ENCODE assay signal across 1 cellular context in genomic region chr10:32156031-32156495, GRCh38.
TF ChIP-seq lines count a peak whose summit lies in the region.

No MANE protein-coding gene starts in this region.

TF ChIP-seq in HepG2, 621 proteins besides CTCF, POLR2A, EP300 and RAD21 (continues in another document):
- TF ChIP-seq SYNCRIP (IDR thresholded peaks at IDR 0.05; ENCODE audit: insufficient read depth, low read depth, low read length), result no peak
- TF ChIP-seq ZNF878 (CRISPR knock-in tag; IDR thresholded peaks at IDR 0.05), result no peak; the same call in 1 of the 2 replicates
- TF ChIP-seq ZNF672 (CRISPR knock-in tag; IDR thresholded peaks at IDR 0.05), result no peak
- no peak for TF ChIP-seq NFE2 (CRISPR knock-in tag; IDR thresholded peaks at IDR 0.05)
- TF ChIP-seq TEAD3 (CRISPR knock-in tag; optimal IDR thresholded peaks at IDR 0.05; ENCODE audit: borderline replicate concordance), result peak; percentile 38
- TF ChIP-seq ZNF841 (CRISPR knock-in tag; IDR thresholded peaks at IDR 0.05; ENCODE audit: borderline replicate concordance), result no peak
- no peak for TF ChIP-seq AFF4 (CRISPR knock-in tag; IDR thresholded peaks at IDR 0.05)
- TF ChIP-seq ZNF615 (CRISPR knock-in tag; IDR thresholded peaks at IDR 0.05; ENCODE audit: borderline replicate concordance), result no peak
- no peak for TF ChIP-seq MBD4 (IDR thresholded peaks at IDR 0.05; ENCODE audit: borderline replicate concordance, low read length)
- no peak for TF ChIP-seq EED (CRISPR knock-in tag; IDR thresholded peaks at IDR 0.05)
- TF ChIP-seq IRF1 (CRISPR knock-in tag; IDR thresholded peaks at IDR 0.05; ENCODE audit: low read depth), result no peak
- TF ChIP-seq ZNF7 (CRISPR knock-in tag; IDR thresholded peaks at IDR 0.05), result no peak
- TF ChIP-seq ATF7-NPFF (CRISPR knock-in tag; IDR thresholded peaks at IDR 0.05; ENCODE audit: low read depth), result no peak
- TF ChIP-seq NFKBIZ (CRISPR knock-in tag; IDR thresholded peaks at IDR 0.05), result no peak
- TF ChIP-seq RXRA (CRISPR knock-in tag; IDR thresholded peaks at IDR 0.05), result no peak
- TF ChIP-seq KLF11 (CRISPR knock-in tag; IDR thresholded peaks at IDR 0.05), result no peak
- TF ChIP-seq HMGXB4 (CRISPR knock-in tag; IDR thresholded peaks at IDR 0.05; ENCODE audit: borderline replicate concordance in 1 of 2, low read depth in 1 of 2), result no peak
- TF ChIP-seq GATAD2A (CRISPR knock-in tag; IDR thresholded peaks at IDR 0.05), result 0 out of 2 replicates have a peak, but pooled peaks have one; percentile 17
- TF ChIP-seq ZNF274 (CRISPR knock-in tag; IDR thresholded peaks at IDR 0.05), result no peak
- no peak for TF ChIP-seq ZBTB39 (CRISPR knock-in tag; IDR thresholded peaks at IDR 0.05)
- no peak for TF ChIP-seq CBX1 (IDR thresholded peaks at IDR 0.05; ENCODE audit: low read depth)
- TF ChIP-seq ZSCAN9 (CRISPR knock-in tag; IDR thresholded peaks at IDR 0.05; ENCODE audit: borderline replicate concordance), result no peak
- TF ChIP-seq XRCC5 (optimal IDR thresholded peaks at IDR 0.05; ENCODE audit: low read length), result no peak
- TF ChIP-seq SALL1 (CRISPR knock-in tag; IDR thresholded peaks at IDR 0.05), result peak; percentile 12; the same call in 1 of the 2 replicates
- TF ChIP-seq NCOR1 (IDR thresholded peaks at IDR 0.05; ENCODE audit: borderline replicate concordance, low read length), result no peak
- TF ChIP-seq ZNF580 (CRISPR knock-in tag; IDR thresholded peaks at IDR 0.05; ENCODE audit: borderline replicate concordance, low read depth), result no peak
- no peak for TF ChIP-seq MYPOP (CRISPR knock-in tag; IDR thresholded peaks at IDR 0.05)
- no peak for TF ChIP-seq ZNF839 (CRISPR knock-in tag; IDR thresholded peaks at IDR 0.05; ENCODE audit: borderline replicate concordance)
- TF ChIP-seq NR2F2 (IDR thresholded peaks at IDR 0.05; ENCODE audit: borderline replicate concordance, low read depth), result 0 out of 2 replicates have a peak, but pooled peaks have one; percentile 19
- no peak for TF ChIP-seq ZNF501 (CRISPR knock-in tag; IDR thresholded peaks at IDR 0.05)
- no peak for TF ChIP-seq DNMT1 (CRISPR knock-in tag; IDR thresholded peaks at IDR 0.05)
- TF ChIP-seq IRF2 (CRISPR knock-in tag; IDR thresholded peaks at IDR 0.05), result no peak
- TF ChIP-seq ZNF207 (IDR thresholded peaks at IDR 0.05; ENCODE audit: borderline replicate concordance), result no peak
- no peak for TF ChIP-seq CAMTA2 (CRISPR knock-in tag; IDR thresholded peaks at IDR 0.05; ENCODE audit: borderline replicate concordance)
- no peak for TF ChIP-seq ZBTB25 (CRISPR knock-in tag; IDR thresholded peaks at IDR 0.05)
- 0 out of 2 replicates have a peak, but pooled peaks have one; percentile 6 for TF ChIP-seq TFDP1 (CRISPR knock-in tag; IDR thresholded peaks at IDR 0.05; ENCODE audit: borderline replicate concordance)
- TF ChIP-seq HES4 (CRISPR knock-in tag; IDR thresholded peaks at IDR 0.05; ENCODE audit: borderline replicate concordance), result no peak
- no peak for TF ChIP-seq ZNF605 (CRISPR knock-in tag; IDR thresholded peaks at IDR 0.05)
- 0 out of 2 replicates have a peak, but pooled peaks have one; percentile 12 for TF ChIP-seq ZNF331 (CRISPR knock-in tag; IDR thresholded peaks at IDR 0.05)
- TF ChIP-seq ZHX1 (CRISPR knock-in tag; IDR thresholded peaks at IDR 0.05; ENCODE audit: low read depth), result no peak
- no peak for TF ChIP-seq ZNF468 (CRISPR knock-in tag; IDR thresholded peaks at IDR 0.05)
- TF ChIP-seq ZMYM3 (CRISPR knock-in tag; IDR thresholded peaks at IDR 0.05), result peak; percentile 86
- no peak for TF ChIP-seq IRF9 (CRISPR knock-in tag; IDR thresholded peaks at IDR 0.05; ENCODE audit: borderline replicate concordance)
- TF ChIP-seq ZNF709 (CRISPR knock-in tag; IDR thresholded peaks at IDR 0.05), result no peak
- no peak for TF ChIP-seq PRMT3 (CRISPR knock-in tag; IDR thresholded peaks at IDR 0.05; ENCODE audit: borderline replicate concordance, low read depth)
- no peak for TF ChIP-seq ZNF33B (CRISPR knock-in tag; IDR thresholded peaks at IDR 0.05)
- TF ChIP-seq ZFP90 (CRISPR knock-in tag; IDR thresholded peaks at IDR 0.05; ENCODE audit: borderline replicate concordance), result peak; percentile 17; the same call in 1 of the 2 replicates
- TF ChIP-seq ZNF816 (CRISPR knock-in tag; IDR thresholded peaks at IDR 0.05; ENCODE audit: borderline replicate concordance), result no peak
- TF ChIP-seq ZNF652 (CRISPR knock-in tag; IDR thresholded peaks at IDR 0.05; ENCODE audit: borderline replicate concordance, low read depth), result no peak
- no peak for TF ChIP-seq FOXA1 (IDR thresholded peaks at IDR 0.05)
- TF ChIP-seq FOXA1 (CRISPR knock-in tag; IDR thresholded peaks at IDR 0.05), result no peak
- TF ChIP-seq KDM2A (CRISPR knock-in tag; IDR thresholded peaks at IDR 0.05; ENCODE audit: borderline replicate concordance, low read depth), result no peak
